9 cellular contexts compared by ENCODE assay signal in the genomic region with DNA sequence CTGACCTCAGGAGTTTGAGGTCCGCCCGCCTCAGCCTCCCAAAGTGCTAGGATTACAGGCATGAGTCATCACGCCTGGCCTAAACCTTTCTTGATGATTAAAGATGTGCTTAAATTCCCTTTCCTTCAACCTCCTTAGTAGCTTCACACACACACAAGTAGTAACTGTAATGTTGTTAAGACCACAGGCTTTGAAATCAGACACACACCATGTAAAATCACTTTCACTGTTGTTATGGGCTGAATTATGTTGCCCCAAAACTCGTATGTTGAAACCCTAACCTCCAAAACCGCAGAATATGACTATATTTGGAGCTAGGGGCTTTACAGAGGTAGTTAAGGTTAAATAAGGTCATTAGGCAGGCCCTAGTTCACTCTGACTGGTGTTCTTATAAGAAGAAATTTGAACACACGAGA.
A peak's percentile ranks its signal among the peaks of the same experiment; 100 is the strongest.
DNase-seq lines count a peak whose midpoint lies in the region; ATAC-seq, FAIRE-seq and TF ChIP-seq lines count a peak whose summit lies in the region.
"Had no signal": no experiment of that assay in that cellular context is flagged by ENCODE, and none has a peak within 500 bp of the region (broad histone marks: within the 10 kb centered on the region; RNA-seq: fewer than 3 reads in every experiment).

No MANE protein-coding gene starts in this region.

- peak; percentile 18 for DNase-seq in choroid plexus epithelial cell (ENCODE audit: low read depth)
- no peak for DNase-seq in NCI-H187 (lab: John Stamatoyannopoulos, UW)
- DNase-seq in kidney = no peak
- no peak for DNase-seq in chondrocyte (ENCODE audit: low spot score)
- DNase-seq in central memory CD4-positive, alpha-beta T cell = no peak

- H3K4me3 Mint-ChIP-seq in chondrocyte (ENCODE audit: unreplicated experiment) = no peak overlapping the region

- TF ChIP-seq CTCF in choroid plexus epithelial cell (conservative IDR thresholded peaks at IDR 0.05; ENCODE audit: low read depth, low read length) (no peak), kidney (IDR thresholded peaks at IDR 0.05; ENCODE audit: borderline replicate concordance, extremely low read depth, insufficient read depth) (no peak), chondrocyte (IDR thresholded peaks at IDR 0.05) (no peak)

- no peaks in the 10 kb centered on the region for H3K36me3 Mint-ChIP-seq in chondrocyte (ENCODE audit: low read depth)

- no peak overlapping the region for H3K9ac ChIP-seq in kidney (ENCODE audit: low read length in 2 of 2)

- intact Hi-C loops in kidney (cut with DNase I) = no loop called here

- H3K4me3 ChIP-seq in choroid plexus epithelial cell (ENCODE audit: low read depth, low read length) = no peak overlapping the region
- no peak overlapping the region for H3K4me3 ChIP-seq in kidney (ENCODE audit: low read length in 2 of 2)
- H3K4me3 ChIP-seq: cardiac muscle cell had no signal

- peak; percentile 75 for ATAC-seq in GM18498 (IDR thresholded peaks at IDR 0.05; ENCODE audit: unreplicated experiment)
- ATAC-seq in GM21717 (IDR thresholded peaks at IDR 0.05; ENCODE audit: unreplicated experiment) = peak; percentile 95
- peak; percentile 60 for ATAC-seq in HG03571 (IDR thresholded peaks at IDR 0.05; ENCODE audit: unreplicated experiment)

- no peak overlapping the region for H3K27ac Mint-ChIP-seq in chondrocyte (ENCODE audit: unreplicated experiment)

- peaks cover 2% of the 10 kb centered on the region for H3K9me3 Mint-ChIP-seq in chondrocyte (ENCODE audit: low read depth)

- FAIRE-seq in kidney (lab: Jason Lieb, UNC) = no peak

- H3K27ac ChIP-seq in kidney (ENCODE audit: low read depth in 2 of 2, low read length in 2 of 2) = no peak overlapping the region
- H3K27ac ChIP-seq: cardiac muscle cell had no signal

- H3K9me3 ChIP-seq in kidney (ENCODE audit: control insufficient read depth in 1 of 2, low read length in 2 of 2) = no peaks in the 10 kb centered on the region

- H3K36me3 ChIP-seq in kidney (ENCODE audit: control insufficient read depth in 1 of 2, insufficient read depth in 2 of 2, low read length in 2 of 2) = no peaks in the 10 kb centered on the region
- H3K36me3 ChIP-seq: cardiac muscle cell had no signal

- no peaks in the 10 kb centered on the region for H3K27me3 Mint-ChIP-seq in chondrocyte (ENCODE audit: low read depth)

- H3K4me1 Mint-ChIP-seq in chondrocyte (ENCODE audit: low read depth) = peaks cover 9% of the 10 kb centered on the region

- H3K4me1 ChIP-seq in kidney (ENCODE audit: control insufficient read depth in 1 of 2, insufficient read depth in 1 of 2, low read depth in 1 of 2, low read length in 2 of 2) = no peaks in the 10 kb centered on the region
